ENCODE assay signal across 8 cellular contexts in the genomic region with DNA sequence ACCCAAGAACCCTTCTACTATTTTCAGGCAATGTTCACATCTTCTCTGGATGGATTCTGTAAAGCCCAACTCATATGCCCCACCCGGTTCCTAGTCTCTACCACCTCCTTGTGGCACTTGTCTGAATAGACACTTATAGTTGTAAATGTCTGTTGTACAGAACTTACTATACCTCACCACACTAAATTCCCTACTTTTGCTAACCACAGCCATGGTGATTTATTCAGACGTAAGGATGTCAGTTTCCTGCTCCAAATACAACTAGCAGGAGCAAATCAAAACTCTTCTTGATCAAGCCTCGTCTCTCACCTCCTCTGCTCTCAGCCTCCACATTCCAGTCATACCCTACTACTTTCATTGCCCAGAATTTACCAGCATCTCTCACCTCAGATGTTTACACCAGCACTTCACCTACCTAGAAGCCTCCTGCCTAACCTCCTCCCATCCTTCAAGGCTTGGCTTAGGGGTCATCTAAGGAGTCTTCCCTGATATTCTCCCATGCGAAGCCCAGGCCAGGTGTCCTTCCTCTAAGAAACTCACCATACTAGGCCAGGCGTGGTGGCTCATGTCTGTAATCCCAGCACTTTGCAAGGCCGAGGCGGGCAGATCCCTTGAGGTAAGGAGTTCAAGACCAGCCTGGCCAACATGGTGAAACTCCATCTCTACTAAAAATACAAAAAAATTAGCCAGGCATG.
DNase-seq lines count a peak whose midpoint lies in the region; FAIRE-seq and TF ChIP-seq lines count a peak whose summit lies in the region.

No MANE protein-coding gene starts in this region.

- peak; percentile 36 for TF ChIP-seq CTCF in D721Med (IDR thresholded peaks at IDR 0.05; ENCODE audit: insufficient read depth, missing control alignments)
- peak; percentile 62 for TF ChIP-seq CTCF in astrocyte of the spinal cord (IDR thresholded peaks at IDR 0.05; ENCODE audit: low read depth, low read length)
- TF ChIP-seq CTCF in kidney epithelial cell (IDR thresholded peaks at IDR 0.05; ENCODE audit: insufficient read depth, low read length, poor library complexity, severe bottlenecking): peak; percentile 32
- peak in 4 of 5 experiments; percentile 14 to 26 (median 19) for TF ChIP-seq CTCF in tibial nerve (IDR thresholded peaks at IDR 0.05)

- no peaks in the 10 kb centered on the region for H3K27me3 ChIP-seq in kidney epithelial cell (ENCODE audit: control insufficient read depth, insufficient read depth, low read length)
- no peaks in the 10 kb centered on the region for H3K27me3 ChIP-seq in tibial nerve

- WGBS in tibial nerve, 2 donors: 79 to 85% methylated on average over 7 of the region's 7 CpGs

- H3K4me3 ChIP-seq in astrocyte of the spinal cord (ENCODE audit: low read depth, low read length) (no peak overlapping the region), kidney epithelial cell (ENCODE audit: low read depth, low read length) (no peak overlapping the region), tibial nerve (no peak overlapping the region)

- DNase-seq in D721Med (ENCODE audit: insufficient read length, low spot score) (no peak), H54 (ENCODE audit: insufficient read length, low spot score) (peak; percentile 80), NOMO-1 (lab: John Stamatoyannopoulos, UW; ENCODE audit: unreplicated experiment in 2 of 2) (peak; percentile 42 to 68), astrocyte of the spinal cord (ENCODE audit: low read depth, low spot score) (peak; percentile 67), kidney epithelial cell (ENCODE audit: low read depth) (no peak), tibial nerve (ENCODE audit: low spot score in 2 of 2) (no peak), foreskin melanocyte (no peak), putamen (ENCODE audit: low spot score) (no peak)

- H3K36me3 ChIP-seq in kidney epithelial cell (ENCODE audit: control insufficient read depth, insufficient read depth, low read length): no peaks in the 10 kb centered on the region
- no peaks in the 10 kb centered on the region for H3K36me3 ChIP-seq in tibial nerve

- no peak for TF ChIP-seq POLR2A in H54 (IDR thresholded peaks at IDR 0.05; ENCODE audit: low read depth, low read length)
- no peak for TF ChIP-seq POLR2A in tibial nerve (IDR thresholded peaks at IDR 0.05)

- H3K9me3 ChIP-seq in tibial nerve: no peaks in the 10 kb centered on the region

- H3K4me1 ChIP-seq in tibial nerve: peaks cover 0 to 27% (median 8%) of the 10 kb centered on the region in 4 donors

- in situ Hi-C loops in astrocyte of the spinal cord (cut with HindIII; ENCODE audit: low sequenced_read_pairs): no loop called here

- no peak for TF ChIP-seq EP300 in tibial nerve (IDR thresholded peaks at IDR 0.05)

- FAIRE-seq in D721Med (lab: Jason Lieb, UNC): no peak
- peak; percentile 45 for FAIRE-seq in H54 (lab: Jason Lieb, UNC)

- no peak overlapping the region for H3K27ac ChIP-seq in tibial nerve

Comparison
In these comparisons a context has a peak if more than half of its experiments do, and no peak if none do; other contexts are left out.
1. DNase-seq: peak in H54 (single experiment), NOMO-1 (2 of 2) and astrocyte of the spinal cord (single experiment); none in D721Med (single experiment), kidney epithelial cell (single experiment), tibial nerve (0 of 2), foreskin melanocyte (single experiment) and putamen (single experiment).
2. Peak in every context shown above with its lines, with median percentiles within 50 percentile points of each other: CTCF ChIP-seq.